18 cellular contexts compared by ENCODE assay signal in the genomic region with DNA sequence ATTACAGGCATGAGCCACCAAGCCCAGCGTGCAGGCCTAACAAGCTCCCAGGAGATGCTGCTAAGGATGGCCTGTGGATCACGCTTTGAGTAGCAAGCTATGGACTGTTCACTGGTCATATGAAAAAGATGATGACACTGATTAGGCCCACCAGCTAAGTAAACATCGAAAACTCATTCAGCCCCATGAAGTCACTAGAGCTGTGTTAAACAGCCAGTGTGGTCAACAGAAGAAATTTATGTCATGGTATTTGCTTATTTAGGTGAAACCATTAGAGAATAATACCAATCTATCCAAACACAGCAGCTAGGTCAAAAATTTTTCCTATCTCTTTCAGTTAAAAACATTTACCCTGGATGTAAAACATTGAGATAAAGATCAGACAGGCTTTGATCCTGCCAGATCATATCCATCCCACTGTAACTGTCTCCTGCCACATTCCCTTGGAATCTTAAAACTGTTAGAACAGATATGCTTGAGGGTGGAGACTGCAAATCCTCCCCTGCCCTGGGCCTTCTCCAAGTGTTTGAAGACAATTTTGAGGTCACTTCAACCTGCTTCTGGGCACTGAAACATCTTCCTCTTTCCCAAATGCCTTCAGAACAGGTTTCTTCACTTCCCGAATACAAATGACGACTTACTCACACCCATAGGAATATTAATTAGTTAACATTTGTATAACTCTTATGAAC. TPM values are rescaled to one million over a fixed set of nuclear protein-coding genes. Genes with fewer than 3 reads are reported as not detected.
"Had no signal": no experiment of that assay in that cellular context is flagged by ENCODE, and none has a peak within 500 bp of the region (broad histone marks: within the 10 kb centered on the region; RNA-seq: fewer than 3 reads in every experiment).

No MANE protein-coding gene starts in this region.

- H3K4me1 ChIP-seq: gastrocnemius medialis, upper lobe of left lung had no signal

- ATAC-seq: activated CD4-positive, alpha-beta T cell treated with anti-CD3 and anti-CD28 coated beads for 36 hours; activated CD8-positive, alpha-beta T cell treated with anti-CD3 and anti-CD28 coated beads for 36 hours; gastrocnemius medialis had no signal

- H3K4me3 Mint-ChIP-seq: activated CD4-positive, alpha-beta T cell treated with anti-CD3 and anti-CD28 coated beads for 36 hours; activated CD8-positive, alpha-beta T cell treated with anti-CD3 and anti-CD28 coated beads for 36 hours; naive B cell; stimulated activated naive B cell treated with anti-CD40 and anti-IgM and Interleukin-4, amounts not matched to agents 10 μg/mL and 1 μg/mL and 100 μg/mL, for 72 hours had no signal

- H3K4me1 Mint-ChIP-seq: activated CD4-positive, alpha-beta T cell treated with anti-CD3 and anti-CD28 coated beads for 36 hours; naive B cell; stimulated activated naive B cell treated with anti-CD40 and anti-IgM and Interleukin-4, amounts not matched to agents 10 μg/mL and 1 μg/mL and 100 μg/mL, for 72 hours had no signal

- H3K9me3 ChIP-seq: gastrocnemius medialis, upper lobe of left lung had no signal

- H3K27ac Mint-ChIP-seq: activated CD4-positive, alpha-beta T cell treated with anti-CD3 and anti-CD28 coated beads for 36 hours; activated CD8-positive, alpha-beta T cell treated with anti-CD3 and anti-CD28 coated beads for 36 hours; stimulated activated naive B cell treated with anti-CD40 and anti-IgM and Interleukin-4, amounts not matched to agents 10 μg/mL and 1 μg/mL and 100 μg/mL, for 72 hours had no signal

- H3K27me3 ChIP-seq: upper lobe of left lung had no signal

- H3K9me3 Mint-ChIP-seq: activated CD8-positive, alpha-beta T cell treated with anti-CD3 and anti-CD28 coated beads for 36 hours; naive B cell; stimulated activated naive B cell treated with anti-CD40 and anti-IgM and Interleukin-4, amounts not matched to agents 10 μg/mL and 1 μg/mL and 100 μg/mL, for 72 hours had no signal

- H3K4me3 ChIP-seq: gastrocnemius medialis, upper lobe of left lung had no signal

- H3K36me3 ChIP-seq: gastrocnemius medialis, upper lobe of left lung, WERI-Rb-1 had no signal

- DNase-seq: activated CD4-positive, alpha-beta T cell treated with anti-CD3 and anti-CD28 coated beads for 36 hours; activated CD8-positive, alpha-beta memory T cell treated with anti-CD3 and anti-CD28 coated beads, Interleukin-2, amount 50 U/mL, for 4 hours; activated CD8-positive, alpha-beta T cell treated with anti-CD3 and anti-CD28 coated beads for 36 hours; activated naive CD4-positive, alpha-beta T cell; central memory CD4-positive, alpha-beta T cell; cortex of kidney; effector CD8-positive, alpha-beta T cell; gastrocnemius medialis; naive B cell; stimulated activated CD4-positive, alpha-beta T cell treated with anti-CD3 and anti-CD28 coated beads, Interleukin-1b, Interleukin-23, amount 100 ng/mL, for 48 hours; stimulated activated naive B cell treated with anti-CD40 and anti-IgM and Interleukin-4, amounts not matched to agents 10 μg/mL and 1 μg/mL and 100 μg/mL, for 72 hours; T1000; upper lobe of left lung; WERI-Rb-1 had no signal

- H3K27ac ChIP-seq: gastrocnemius medialis, upper lobe of left lung, WERI-Rb-1 had no signal

- H3K36me3 Mint-ChIP-seq: naive B cell had no signal

RNA-seq across cellular contexts. Expression of a gene that starts 30.9 kb away (rescaled TPM):
- total RNA-seq: activated CD4-positive, alpha-beta T cell treated with anti-CD3 and anti-CD28 coated beads for 36 hours; activated CD8-positive, alpha-beta T cell treated with anti-CD3 and anti-CD28 coated beads for 36 hours; fibroblast of lung; gastrocnemius medialis; liver; mesenteric fat pad; subcutaneous adipose tissue; upper lobe of left lung had no signal
- polyA plus RNA-seq: fibroblast of lung, liver had no signal
